7 cellular contexts compared by ENCODE assay signal in genomic region chr17:20263068-20263467, GRCh38.
DNase-seq lines count a peak whose midpoint lies in the region; ATAC-seq and TF ChIP-seq lines count a peak whose summit lies in the region.
"Not testable (repeated sequence)": the region's sequence is repeated elsewhere in the genome, so short reads cannot be mapped to it uniquely, and the experiment has no call there.

No MANE protein-coding gene starts in this region.

- H3K18ac ChIP-seq in IMR-90 (ENCODE audit: low read depth, low read length): not testable (repeated sequence)

- H3K4ac ChIP-seq in IMR-90 (ENCODE audit: low read depth, low read length): not testable (repeated sequence)

- not testable (repeated sequence) for H3K9me3 ChIP-seq in IMR-90 (ENCODE audit: control insufficient read depth, insufficient read depth, low read length); iPS-20b (ENCODE audit: insufficient read depth, low read depth, low read length); neural cell (ENCODE audit: low read length)

- not testable (repeated sequence) for H4K5ac ChIP-seq in IMR-90 (ENCODE audit: low read depth, low read length)

- not testable (repeated sequence) for H3K27me3 Mint-ChIP-seq in T-helper 2 cell treated with Interferon-gamma antibody and Interleukin-4, amounts not matched to agents 5 μg/mL and 100 μg/mL, for 36 hours (ENCODE audit: low read depth); activated naive CD4-positive, alpha-beta T cell treated with anti-CD3 and anti-CD28 coated beads, Interleukin-2, amount 10 ng/mL, durations not matched to agents 7 days and 5 days; MCF 10A (ENCODE audit: insufficient read depth, unreplicated experiment)

- intact Hi-C loops in IMR-90 (cut with micrococcal nuclease); MCF 10A (cut with micrococcal nuclease): not testable (repeated sequence)

- not testable (repeated sequence) for H4K91ac ChIP-seq in IMR-90 (ENCODE audit: insufficient read depth, low read depth, low read length)

- H3K14ac ChIP-seq in IMR-90 (replicated peaks; ENCODE audit: low read depth, low read length): 0 out of 2 replicates have a peak overlapping the region, but pooled peaks have one; percentile 23

- H3K4me3 ChIP-seq in IMR-90 (ENCODE audit: insufficient read depth, low read depth, low read length); iPS-20b (ENCODE audit: low read length); neural cell (ENCODE audit: low read length): not testable (repeated sequence)

- not testable (repeated sequence) for TF ChIP-seq EP300 in neural cell (conservative IDR thresholded peaks at IDR 0.05; ENCODE audit: poor library complexity, severe bottlenecking)

- H4K8ac ChIP-seq in IMR-90 (ENCODE audit: low read depth in 2 of 2, low read length in 2 of 2): not testable (repeated sequence)

- in situ Hi-C loops in IMR-90 (cut with MboI; ENCODE audit: low sequenced_read_pairs): not testable (repeated sequence)

- H3K4me1 Mint-ChIP-seq in T-helper 2 cell treated with Interferon-gamma antibody and Interleukin-4, amounts not matched to agents 5 μg/mL and 100 μg/mL, for 36 hours (ENCODE audit: low read depth): peaks cover 24% of the 10 kb centered on the region
- H3K4me1 Mint-ChIP-seq in activated naive CD4-positive, alpha-beta T cell treated with anti-CD3 and anti-CD28 coated beads, Interleukin-2, amount 10 ng/mL, durations not matched to agents 7 days and 5 days: peaks cover 50% of the 10 kb centered on the region
- peaks cover 21% of the 10 kb centered on the region for H3K4me1 Mint-ChIP-seq in MCF 10A (ENCODE audit: insufficient read depth, unreplicated experiment)

- not testable (repeated sequence) for H3K9me3 Mint-ChIP-seq in T-helper 2 cell treated with Interferon-gamma antibody and Interleukin-4, amounts not matched to agents 5 μg/mL and 100 μg/mL, for 36 hours; activated naive CD4-positive, alpha-beta T cell treated with anti-CD3 and anti-CD28 coated beads, Interleukin-2, amount 10 ng/mL, durations not matched to agents 7 days and 5 days; MCF 10A (ENCODE audit: unreplicated experiment)

- peaks cover 11% of the 10 kb centered on the region for H3K4me1 ChIP-seq in IMR-90 (ENCODE audit: control insufficient read depth, insufficient read depth, low read length)
- peaks cover 13% of the 10 kb centered on the region for H3K4me1 ChIP-seq in iPS-20b (ENCODE audit: insufficient read depth, low read length)

- H3K79me2 ChIP-seq in neural cell (replicated peaks; ENCODE audit: insufficient read depth, low read length): not testable (repeated sequence)

- WGBS in IMR-90 (ENCODE audit: extremely low coverage in 2 of 2, insufficient read length in 1 of 2), 2 experiments: no CpG with 5 or more reads among the region's 5 CpGs

- TF ChIP-seq POLR2A in IMR-90 (IDR thresholded peaks at IDR 0.05; ENCODE audit: low read depth, low read length): not testable (repeated sequence)

- H3K27ac ChIP-seq in IMR-90 (ENCODE audit: insufficient read depth, low read length): not testable (repeated sequence)
- H3K27ac ChIP-seq in iPS-20b (ENCODE audit: low read length): peak overlapping the region; percentile 11
- H3K27ac ChIP-seq in neural cell (ENCODE audit: low read length): peak overlapping the region; percentile 28
- peak overlapping the region; percentile 31 for H3K27ac ChIP-seq in substantia nigra (ENCODE audit: low read depth, low read length, poor library complexity, severe bottlenecking)

- BruUV-seq in IMR-90 (replicated peaks; lab: Mats Ljungman, UMichigan); MCF 10A (replicated peaks; lab: Mats Ljungman, UMichigan): not testable (repeated sequence)

- not testable (repeated sequence) for H4K20me1 ChIP-seq in IMR-90 (ENCODE audit: insufficient read depth, low read length); neural cell (ENCODE audit: insufficient read depth)

- not testable (repeated sequence) for H3K23ac ChIP-seq in IMR-90 (ENCODE audit: low read depth, low read length)

- H2BK20ac ChIP-seq in IMR-90 (ENCODE audit: low read depth, low read length): not testable (repeated sequence)

- H3K36me3 Mint-ChIP-seq in T-helper 2 cell treated with Interferon-gamma antibody and Interleukin-4, amounts not matched to agents 5 μg/mL and 100 μg/mL, for 36 hours (ENCODE audit: low read depth); activated naive CD4-positive, alpha-beta T cell treated with anti-CD3 and anti-CD28 coated beads, Interleukin-2, amount 10 ng/mL, durations not matched to agents 7 days and 5 days: not testable (repeated sequence)
- peaks cover 33% of the 10 kb centered on the region for H3K36me3 Mint-ChIP-seq in MCF 10A (ENCODE audit: insufficient read depth, unreplicated experiment)

- dilution Hi-C loops in IMR-90 (cut with HindIII; ENCODE audit: low sequenced_read_pairs, unreplicated experiment): not testable (repeated sequence)

- DNase-seq in IMR-90; T-helper 2 cell treated with Interferon-gamma antibody and Interleukin-4, amounts not matched to agents 5 μg/mL and 100 μg/mL, for 36 hours (ENCODE audit: low spot score); activated naive CD4-positive, alpha-beta T cell treated with anti-CD3 and anti-CD28 coated beads, Interleukin-2, amount 10 ng/mL, durations not matched to agents 7 days and 5 days; MCF 10A (ENCODE audit: unreplicated experiment); substantia nigra (lab: John Stamatoyannopoulos, UW): not testable (repeated sequence)

- not testable (repeated sequence) for H3F3A ChIP-seq in neural cell (ENCODE audit: insufficient read depth, low read length, poor library complexity, severe bottlenecking)

- H3K36me3 ChIP-seq in IMR-90 (ENCODE audit: control insufficient read depth, insufficient read depth, low read length) (peaks cover 18% of the 10 kb centered on the region), iPS-20b (ENCODE audit: insufficient read depth, low read depth, low read length) (peaks cover 52% of the 10 kb centered on the region), neural cell (ENCODE audit: insufficient read depth, low read length) (peaks cover 11% of the 10 kb centered on the region)

- H2BK120ac ChIP-seq in IMR-90 (ENCODE audit: low read depth, low read length): not testable (repeated sequence)

- not testable (repeated sequence) for H3K9ac ChIP-seq in IMR-90 (ENCODE audit: low read depth, low read length); iPS-20b (ENCODE audit: low read depth, low read length); neural cell (ENCODE audit: low read length)

- peaks cover 9 to 26% of the 10 kb centered on the region in 2 experiments for H3K79me1 ChIP-seq in IMR-90 (ENCODE audit: low read depth in 1 of 2, low read length in 2 of 2)

- H3K9me1 ChIP-seq in IMR-90 (ENCODE audit: insufficient read depth, low read length): peaks cover 12% of the 10 kb centered on the region; the same call in 1 of the 2 replicates

- peak overlapping the region; percentile 74 for H3K27ac Mint-ChIP-seq in T-helper 2 cell treated with Interferon-gamma antibody and Interleukin-4, amounts not matched to agents 5 μg/mL and 100 μg/mL, for 36 hours
- peak overlapping the region; percentile 66 for H3K27ac Mint-ChIP-seq in activated naive CD4-positive, alpha-beta T cell treated with anti-CD3 and anti-CD28 coated beads, Interleukin-2, amount 10 ng/mL, durations not matched to agents 7 days and 5 days
- H3K27ac Mint-ChIP-seq in MCF 10A (ENCODE audit: low read depth, unreplicated experiment): peak overlapping the region; percentile 82

- CTCF ChIA-PET in IMR-90 (lab: Yijun Ruan, JAX) (interaction anchor here (0.5 kb wide), 1 partner anchor 83 kb away, joined by 5 read pairs; no protein-coding TSS in a partner anchor), MCF 10A (lab: Yijun Ruan, JAX) (interaction anchor here (0.6 to 1.3 kb wide), 3 partner anchors 36 to 282 kb away, joined by 3 to 5 read pairs (median 3); no protein-coding TSS in a partner anchor)
- CTCF ChIA-PET in activated naive CD4-positive, alpha-beta T cell treated with anti-CD3 and anti-CD28 coated beads, Interleukin-2, amount 10 ng/mL, durations not matched to agents 7 days and 5 days (lab: Charles Lee): interaction anchor here (0.7 to 1.8 kb wide), 2 partner anchors 36 to 173 kb away, joined by 3 to 6 read pairs; no protein-coding TSS in a partner anchor

- H3K4me2 ChIP-seq in IMR-90 (ENCODE audit: low read depth, low read length); neural cell (ENCODE audit: low read length): not testable (repeated sequence)

- not testable (repeated sequence) for H2AK9ac ChIP-seq in IMR-90 (replicated peaks; ENCODE audit: low read depth, low read length, poor library complexity)

- not testable (repeated sequence) for H3K4me3 Mint-ChIP-seq in T-helper 2 cell treated with Interferon-gamma antibody and Interleukin-4, amounts not matched to agents 5 μg/mL and 100 μg/mL, for 36 hours; activated naive CD4-positive, alpha-beta T cell treated with anti-CD3 and anti-CD28 coated beads, Interleukin-2, amount 10 ng/mL, durations not matched to agents 7 days and 5 days; MCF 10A (ENCODE audit: unreplicated experiment)

- H2AFZ ChIP-seq in IMR-90 (replicated peaks; ENCODE audit: low read length, poor library complexity); neural cell (ENCODE audit: low read depth, low read length): not testable (repeated sequence)

- H2BK5ac ChIP-seq in IMR-90 (ENCODE audit: low read depth, low read length, poor library complexity, severe bottlenecking): not testable (repeated sequence)

- H2AK5ac ChIP-seq in IMR-90 (ENCODE audit: low read depth, low read length): not testable (repeated sequence)

- POLR2A ChIA-PET in IMR-90 (lab: Charles Lee; ENCODE audit: unreplicated experiment): not testable (repeated sequence)
- POLR2A ChIA-PET in MCF 10A (lab: Yijun Ruan, JAX): interaction anchor here (1.1 kb wide), 1 partner anchor 36 kb away, joined by 4 read pairs; no protein-coding TSS in a partner anchor

- ATAC-seq in IMR-90 (ENCODE audit: low read depth): not testable (repeated sequence)

- not testable (repeated sequence) for TF ChIP-seq RAD21 in IMR-90 (IDR thresholded peaks at IDR 0.05; ENCODE audit: low read length); neural cell (conservative IDR thresholded peaks at IDR 0.05)

- not testable (repeated sequence) for H3K9me2 ChIP-seq in neural cell (ENCODE audit: insufficient read depth, low read length)

- H3K56ac ChIP-seq in IMR-90 (ENCODE audit: extremely low read depth, insufficient read depth, low read length): not testable (repeated sequence)

- not testable (repeated sequence) for TF ChIP-seq CTCF in IMR-90 (conservative IDR thresholded peaks at IDR 0.05; ENCODE audit: low read depth, low read length); MCF 10A (IDR thresholded peaks at IDR 0.05; ENCODE audit: unreplicated experiment); neural cell (IDR thresholded peaks at IDR 0.05; ENCODE audit: poor library complexity, severe bottlenecking)

- not testable (repeated sequence) for H2BK15ac ChIP-seq in IMR-90 (ENCODE audit: low read depth, low read length)

- H3K27me3 ChIP-seq in IMR-90 (ENCODE audit: control insufficient read depth, insufficient read depth, low read length); iPS-20b (ENCODE audit: insufficient read depth, low read length); neural cell (ENCODE audit: insufficient read depth, low read depth, low read length): not testable (repeated sequence)
